10 cellular contexts compared by ENCODE assay signal in genomic region chr18:79677840-79678239, GRCh38. TPM values are rescaled to one million over a fixed set of nuclear protein-coding genes. Genes with fewer than 3 reads are reported as not detected.
DNase-seq lines count a peak whose midpoint lies in the region; ATAC-seq and TF ChIP-seq lines count a peak whose summit lies in the region.
"Had no signal": no experiment of that assay in that cellular context is flagged by ENCODE, and none has a peak within 500 bp of the region (broad histone marks: within the 10 kb centered on the region; RNA-seq: fewer than 3 reads in every experiment).

No MANE protein-coding gene starts in this region.

- TF ChIP-seq CTCF in CD8-positive, alpha-beta T cell (IDR thresholded peaks at IDR 0.05), result no peak
- TF ChIP-seq CTCF in LNCaP clone FGC (IDR thresholded peaks at IDR 0.05; ENCODE audit: control insufficient read depth, extremely low read depth, insufficient read depth) (no peak), dorsolateral prefrontal cortex (IDR thresholded peaks at IDR 0.05 in 54 of 56, conservative IDR thresholded peaks at IDR 0.05 in 2 of 56; ENCODE audit: low read depth in 1 of 56, partially characterized antibody in 56 of 56) (no peak), neural crest cell (conservative IDR thresholded peaks at IDR 0.05) (no peak)

- no peaks in the 10 kb centered on the region for H3K9me3 Mint-ChIP-seq in CD8-positive, alpha-beta T cell
- H3K9me3 Mint-ChIP-seq in neural crest cell, result no peaks in the 10 kb centered on the region

- DNase-seq in CD8-positive, alpha-beta T cell, result no peak
- DNase-seq in LNCaP clone FGC (ENCODE audit: low read depth) (no peak), dorsolateral prefrontal cortex (no peak), neural crest cell (ENCODE audit: low read depth, low spot score) (no peak), KG1 (lab: John Stamatoyannopoulos, UW) (no peak), Kasumi-1 (lab: John Stamatoyannopoulos, UW) (no peak), NCI-H128 (lab: John Stamatoyannopoulos, UW; ENCODE audit: unreplicated experiment) (no peak)
- DNase-seq: SIG-M5; stimulated activated CD4-positive, alpha-beta T cell treated with anti-CD3 and anti-CD28 coated beads, Interleukin-4, amount 100 ng/mL, for 4 hours had no signal

- H3K4me1 ChIP-seq in CD8-positive, alpha-beta T cell (ENCODE audit: insufficient read depth, low read length), result peaks cover 39% of the 10 kb centered on the region

- H3K27me3 ChIP-seq in CD8-positive, alpha-beta T cell (ENCODE audit: insufficient read depth, low read length), result no peaks in the 10 kb centered on the region
- H3K27me3 ChIP-seq in dorsolateral prefrontal cortex, result no peaks in the 10 kb centered on the region

- no peak for ATAC-seq in CD8-positive, alpha-beta T cell
- ATAC-seq in HG03135 (IDR thresholded peaks at IDR 0.05; ENCODE audit: unreplicated experiment), result no peak

- no peaks in the 10 kb centered on the region for H3K36me3 ChIP-seq in CD8-positive, alpha-beta T cell (ENCODE audit: insufficient read depth, low read length)

- H3K27ac Mint-ChIP-seq in CD8-positive, alpha-beta T cell, result peak overlapping the region; percentile 99
- H3K27ac Mint-ChIP-seq in neural crest cell (ENCODE audit: unreplicated experiment), result no peak overlapping the region

- peaks cover 52% of the 10 kb centered on the region for H3K4me1 Mint-ChIP-seq in CD8-positive, alpha-beta T cell (ENCODE audit: low read depth)
- H3K4me1 Mint-ChIP-seq in neural crest cell, result peaks cover 32% of the 10 kb centered on the region

- H3K36me3 Mint-ChIP-seq in CD8-positive, alpha-beta T cell, result peaks cover 37% of the 10 kb centered on the region
- no peaks in the 10 kb centered on the region for H3K36me3 Mint-ChIP-seq in neural crest cell (ENCODE audit: low read depth)

- POLR2A ChIA-PET in CD8-positive, alpha-beta T cell (lab: Charles Lee), result no interaction called here

- no peaks in the 10 kb centered on the region for H3K27me3 Mint-ChIP-seq in CD8-positive, alpha-beta T cell (ENCODE audit: low read depth)
- no peaks in the 10 kb centered on the region for H3K27me3 Mint-ChIP-seq in neural crest cell (ENCODE audit: low read depth)

- no peaks in the 10 kb centered on the region for H3K9me3 ChIP-seq in CD8-positive, alpha-beta T cell (ENCODE audit: low read length)

- intact Hi-C loops in CD8-positive, alpha-beta T cell (cut with DNase I, micrococcal nuclease), result loop anchor here (2.0 to 5.0 kb wide), 8 partner anchors 156 to 609 kb away; partner anchors contain the start of genes ADNP2 (in 2 of the 2), ATP9B (in 1 of the 2), NFATC1 (in 1 of the 2) and SLC66A2 (in 1 of the 2)
- intact Hi-C loops in dorsolateral prefrontal cortex (cut with DNase I), result loop anchor here in 1 of 2 donors (10.0 kb wide), 1 partner anchor 267 kb away; no protein-coding TSS in a partner anchor

- H3K4me3 ChIP-seq in CD8-positive, alpha-beta T cell (ENCODE audit: low read depth, low read length), result no peak overlapping the region
- H3K4me3 ChIP-seq in LNCaP clone FGC (ENCODE audit: low read depth, low read length) (peak overlapping the region; percentile 68), dorsolateral prefrontal cortex (peak overlapping the region in 38 of 59 donors; percentile 57 to 99 (median 93))

- peak overlapping the region; percentile 94 for H3K27ac ChIP-seq in CD8-positive, alpha-beta T cell (ENCODE audit: low read depth, low read length)
- H3K27ac ChIP-seq in dorsolateral prefrontal cortex, result peak overlapping the region in 1 of 59 donors; percentile 99

- H3K4me3 Mint-ChIP-seq in CD8-positive, alpha-beta T cell, result peak overlapping the region; percentile 97
- peak overlapping the region; percentile 99 for H3K4me3 Mint-ChIP-seq in neural crest cell

- CTCF ChIA-PET in CD8-positive, alpha-beta T cell (lab: Charles Lee), result no interaction called here

RNA-seq across cellular contexts. Expression of gene CTDP1, which starts 1.8 kb away (rescaled TPM):
- 100 to 1,000 TPM; 110 to 121 TPM for total RNA-seq in CD8-positive, alpha-beta T cell
- total RNA-seq in dorsolateral prefrontal cortex, result 10 to 100 TPM; 12.4 to 26.2 (median 18.1) TPM
- 22.8 and 23.3 TPM in 2 replicates for total RNA-seq in neural crest cell
